12 cellular contexts compared by ENCODE assay signal in the genomic region with DNA sequence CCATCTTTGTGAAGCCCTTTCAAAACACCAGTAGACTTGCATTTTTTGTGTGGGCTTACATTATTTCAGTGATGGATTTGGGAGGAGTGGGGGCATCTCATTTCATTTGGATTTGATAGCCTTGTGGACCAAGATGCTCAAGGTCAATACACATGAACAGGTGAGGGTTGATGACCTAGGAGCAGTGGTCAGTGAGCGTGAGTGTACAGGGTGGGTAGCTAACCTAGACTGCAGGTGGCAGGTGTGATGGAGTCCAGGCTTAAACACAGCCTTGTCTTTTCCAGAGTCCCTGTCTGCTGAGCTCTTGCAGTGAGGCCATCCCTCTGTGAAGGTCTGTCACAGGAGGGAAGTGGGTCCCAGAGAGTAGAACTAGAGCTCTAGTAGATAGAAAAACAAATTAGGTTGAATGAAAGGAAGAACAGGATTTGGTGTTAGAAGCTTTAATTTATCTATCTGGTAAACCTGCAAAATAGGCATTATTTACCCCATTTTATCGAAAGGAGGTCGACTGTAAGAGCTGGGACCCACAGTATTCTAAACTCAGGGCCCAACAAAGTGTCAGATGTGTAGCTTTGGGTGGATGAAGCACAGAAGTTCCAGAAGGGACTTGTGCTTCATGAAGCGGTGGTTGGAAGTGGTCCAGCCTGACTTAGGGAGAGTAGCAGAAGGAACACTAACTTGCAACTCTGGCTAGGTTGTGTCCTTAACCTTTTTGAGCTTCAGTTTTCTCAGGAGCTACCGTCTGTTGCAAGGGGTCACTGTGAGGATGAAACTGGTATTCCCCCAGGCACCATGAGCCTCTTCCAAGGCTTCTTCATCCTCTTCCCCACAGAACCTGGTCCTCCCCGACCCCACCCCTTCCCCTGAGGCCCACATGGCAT. TPM values are rescaled to one million over a fixed set of nuclear protein-coding genes. Genes with fewer than 3 reads are reported as not detected.
A peak's percentile ranks its signal among the peaks of the same experiment; 100 is the strongest.
DNase-seq lines count a peak whose midpoint lies in the region; ATAC-seq, FAIRE-seq and TF ChIP-seq lines count a peak whose summit lies in the region.
"Had no signal": no experiment of that assay in that cellular context is flagged by ENCODE, and none has a peak within 500 bp of the region (broad histone marks: within the 10 kb centered on the region; RNA-seq: fewer than 3 reads in every experiment).

No MANE protein-coding gene starts in this region.

- H3K23ac ChIP-seq in H1 (ENCODE audit: insufficient read length), result no peak overlapping the region

- H3K23me2 ChIP-seq in H1 (ENCODE audit: low read depth, low read length), result no peaks in the 10 kb centered on the region

- H3K9me3 Mint-ChIP-seq in activated naive CD4-positive, alpha-beta T cell treated with anti-CD3 and anti-CD28 coated beads, Interleukin-2, amount 50 U/mL, for 24 hours, result no peaks in the 10 kb centered on the region
- no peaks in the 10 kb centered on the region for H3K9me3 Mint-ChIP-seq in stimulated activated memory B cell treated with anti-CD40 and anti-IgM and Interleukin-4, amounts not matched to agents 10 μg/mL and 1 μg/mL and 100 μg/mL, for 72 hours

- no peaks in the 10 kb centered on the region for H3K79me1 ChIP-seq in H1 (ENCODE audit: low read depth, low read length)

- no peak overlapping the region for H2BK20ac ChIP-seq in H1 (ENCODE audit: low read length)

- H3K27me3 ChIP-seq in Panc1 (ENCODE audit: control insufficient read depth, insufficient read depth, low read length), result no peaks in the 10 kb centered on the region
- H3K27me3 ChIP-seq in H1 (replicated peaks in 1 of 4; ENCODE audit: control insufficient read depth in 3 of 4, extremely low read depth in 1 of 4, insufficient read depth in 3 of 4, low read length in 3 of 4), result no peaks in the 10 kb centered on the region
- H3K27me3 ChIP-seq in effector memory CD4-positive, alpha-beta T cell (replicated peaks; ENCODE audit: control insufficient read depth, insufficient read depth, low read length, poor library complexity, severe bottlenecking), result no peaks in the 10 kb centered on the region

- H2AK5ac ChIP-seq in H1 (ENCODE audit: low read depth, low read length), result no peak overlapping the region

- no peak overlapping the region for H3K27ac ChIP-seq in Panc1 (ENCODE audit: low read length)
- no peak overlapping the region for H3K27ac ChIP-seq in H1 (ENCODE audit: low read depth, low read length)
- no peak overlapping the region for H3K27ac ChIP-seq in effector memory CD4-positive, alpha-beta T cell (ENCODE audit: insufficient read depth, low read length, poor library complexity, severe bottlenecking)

- H2AFZ ChIP-seq in H1 (ENCODE audit: low read length), result no peak overlapping the region

- in situ Hi-C loops in Panc1 (cut with HindIII; ENCODE audit: low pct_unique_long_range_greater_than_20kb, low sequenced_read_pairs), result no loop called here

- ATAC-seq in Panc1, result peak; percentile 23; the same call in 1 of the 2 replicates
- ATAC-seq in stimulated activated memory B cell treated with anti-CD40 and anti-IgM and Interleukin-4, amounts not matched to agents 10 μg/mL and 1 μg/mL and 100 μg/mL, for 72 hours, result no peak
- ATAC-seq in HG03469 (IDR thresholded peaks at IDR 0.05; ENCODE audit: unreplicated experiment), result no peak

- H3K4me3 Mint-ChIP-seq in activated naive CD4-positive, alpha-beta T cell treated with anti-CD3 and anti-CD28 coated beads, Interleukin-2, amount 50 U/mL, for 24 hours, result no peak overlapping the region
- no peak overlapping the region for H3K4me3 Mint-ChIP-seq in stimulated activated memory B cell treated with anti-CD40 and anti-IgM and Interleukin-4, amounts not matched to agents 10 μg/mL and 1 μg/mL and 100 μg/mL, for 72 hours

- H3K36me3 ChIP-seq in Panc1 (ENCODE audit: control insufficient read depth, insufficient read depth, low read length) (peaks cover 8% of the 10 kb centered on the region; the same call in 1 of the 2 replicates), H1 (ENCODE audit: control insufficient read depth in 2 of 4, insufficient read depth in 4 of 4, low read length in 3 of 4) (peaks cover 22 to 46% (median 36%) of the 10 kb centered on the region in 4 experiments)
- peaks cover 48% of the 10 kb centered on the region for H3K36me3 ChIP-seq in effector memory CD4-positive, alpha-beta T cell (ENCODE audit: control insufficient read depth, insufficient read depth, low read length)

- no peak overlapping the region for H2BK15ac ChIP-seq in H1 (ENCODE audit: low read length)

- H3K4me1 ChIP-seq in Panc1 (ENCODE audit: control insufficient read depth, insufficient read depth, low read length) (no peaks in the 10 kb centered on the region), H1 (replicated peaks in 1 of 4; ENCODE audit: control insufficient read depth in 3 of 4, insufficient read depth in 4 of 4, low read length in 3 of 4) (no peaks in the 10 kb centered on the region; a peak in 1 of 7 replicates)
- no peaks in the 10 kb centered on the region for H3K4me1 ChIP-seq in effector memory CD4-positive, alpha-beta T cell (ENCODE audit: control insufficient read depth, insufficient read depth, low read length, poor library complexity, severe bottlenecking)

- no peak overlapping the region for H4K91ac ChIP-seq in H1 (replicated peaks; ENCODE audit: insufficient read length, low read length)

- H3K9me3 ChIP-seq in Panc1 (ENCODE audit: control insufficient read depth, insufficient read depth, low read depth, low read length), result no peaks in the 10 kb centered on the region
- H3K9me3 ChIP-seq in H1 (ENCODE audit: insufficient read depth in 2 of 2, low read depth in 1 of 2, low read length in 1 of 2), result no peaks in the 10 kb centered on the region
- no peaks in the 10 kb centered on the region for H3K9me3 ChIP-seq in effector memory CD4-positive, alpha-beta T cell (ENCODE audit: control insufficient read depth, low read length)

- no peak overlapping the region for H4K8ac ChIP-seq in H1 (ENCODE audit: extremely low read depth, insufficient read depth, low read length)

- H3K4me3 ChIP-seq in Panc1 (ENCODE audit: low read depth in 2 of 2, low read length in 2 of 2) (no peak overlapping the region), H1 (ENCODE audit: extremely low read depth in 1 of 4, insufficient read depth in 2 of 4, low read depth in 3 of 4, low read length in 4 of 4) (no peak overlapping the region)
- no peak overlapping the region for H3K4me3 ChIP-seq in effector memory CD4-positive, alpha-beta T cell (ENCODE audit: insufficient read depth, low read depth, low read length, poor library complexity, severe bottlenecking)

- peaks cover 4 to 10% of the 10 kb centered on the region in 2 experiments for H4K20me1 ChIP-seq in H1 (replicated peaks in 1 of 2; ENCODE audit: control insufficient read depth in 1 of 2, insufficient read depth in 2 of 2, low read length in 2 of 2)

- WGBS in H1 (ENCODE audit: extremely low coverage in 1 of 2, insufficient coverage in 1 of 2, insufficient read length in 1 of 2, insufficient replicate concordance in 2 of 2, low coverage in 1 of 2, low lambda C conversion rate in 2 of 2, missing lambda C conversion rate in 1 of 2), 2 experiments, result 92% methylated on average over 5 of the region's 6 CpGs; no CpG with 5 or more reads in 1 of the 2 experiments

- no peak overlapping the region for H3K14ac ChIP-seq in H1 (ENCODE audit: insufficient read length)

- TF ChIP-seq CTCF in Panc1 (IDR thresholded peaks at IDR 0.05), result no peak
- no peak for TF ChIP-seq CTCF in H1 (IDR thresholded peaks at IDR 0.05; ENCODE audit: control extremely low read depth in 1 of 3, insufficient read depth in 1 of 3, low read depth in 1 of 3, low read length in 3 of 3)

- POLR2A ChIA-PET in Panc1 (lab: Charles Lee) (interaction anchor here (0.6 kb wide), 1 partner anchor 170 kb away, joined by 7 read pairs; no protein-coding TSS in a partner anchor), H1 (lab: Charles Lee; ENCODE audit: partially characterized antibody) (interaction anchor here (0.8 to 6.8 kb wide), 17 partner anchors 10 to 393 kb away, joined by 3 to 80 read pairs (median 6); a partner anchor contains a TSS)

- CTCF ChIA-PET in Panc1 (lab: Charles Lee) (interaction anchor here (2.0 kb wide), 1 partner anchor 44 kb away, joined by 13 read pairs; no protein-coding TSS in a partner anchor), H1 (lab: Charles Lee; ENCODE audit: partially characterized antibody) (interaction anchor here (0.5 to 24.8 kb wide), 36 partner anchors 11 to 1551 kb away, joined by 3 to 509 read pairs (median 5); a partner anchor contains a TSS)

- H3K36me3 Mint-ChIP-seq in activated naive CD4-positive, alpha-beta T cell treated with anti-CD3 and anti-CD28 coated beads, Interleukin-2, amount 50 U/mL, for 24 hours, result peaks cover 7% of the 10 kb centered on the region
- peaks cover 34% of the 10 kb centered on the region for H3K36me3 Mint-ChIP-seq in stimulated activated memory B cell treated with anti-CD40 and anti-IgM and Interleukin-4, amounts not matched to agents 10 μg/mL and 1 μg/mL and 100 μg/mL, for 72 hours

- no peaks in the 10 kb centered on the region for H3K27me3 Mint-ChIP-seq in activated naive CD4-positive, alpha-beta T cell treated with anti-CD3 and anti-CD28 coated beads, Interleukin-2, amount 50 U/mL, for 24 hours
- H3K27me3 Mint-ChIP-seq in stimulated activated memory B cell treated with anti-CD40 and anti-IgM and Interleukin-4, amounts not matched to agents 10 μg/mL and 1 μg/mL and 100 μg/mL, for 72 hours, result no peaks in the 10 kb centered on the region

- no peak for TF ChIP-seq RAD21 in H1 (IDR thresholded peaks at IDR 0.05 in 1 of 2, conservative IDR thresholded peaks at IDR 0.05 in 1 of 2; ENCODE audit: low read depth in 2 of 2, low read length in 2 of 2)

- H3K4me2 ChIP-seq in H1 (ENCODE audit: insufficient read depth in 1 of 2, low read depth in 2 of 2, low read length in 2 of 2), result no peak overlapping the region

- no peak overlapping the region for H3K4ac ChIP-seq in H1 (replicated peaks; ENCODE audit: insufficient read length, low read depth, low read length)

- no peak overlapping the region for H4K5ac ChIP-seq in H1 (ENCODE audit: insufficient read length, low read depth, low read length)

- H2BK12ac ChIP-seq in H1 (ENCODE audit: low read depth, low read length), result no peak overlapping the region

- intact Hi-C loops in Panc1 (cut with micrococcal nuclease; ENCODE audit: unreplicated experiment), result loop anchor here (2.0 kb wide), 1 partner anchor 44 kb away; no protein-coding TSS in a partner anchor

- FAIRE-seq in H1 (lab: Jason Lieb, UNC) (no peak), RCC 7860 (lab: Jason Lieb, UNC) (no peak)

- no peak for TF ChIP-seq EP300 in H1 (IDR thresholded peaks at IDR 0.05; ENCODE audit: borderline replicate concordance in 1 of 2, low read depth in 2 of 2, low read length in 2 of 2)

- H3K27ac Mint-ChIP-seq in activated naive CD4-positive, alpha-beta T cell treated with anti-CD3 and anti-CD28 coated beads, Interleukin-2, amount 50 U/mL, for 24 hours, result peak overlapping the region; percentile 90
- peak overlapping the region; percentile 13 for H3K27ac Mint-ChIP-seq in stimulated activated memory B cell treated with anti-CD40 and anti-IgM and Interleukin-4, amounts not matched to agents 10 μg/mL and 1 μg/mL and 100 μg/mL, for 72 hours

- no peak overlapping the region for H3K9ac ChIP-seq in H1 (replicated peaks in 1 of 4; ENCODE audit: extremely low read depth in 1 of 4, low read depth in 3 of 4, low read length in 3 of 4)

- peaks cover 5% of the 10 kb centered on the region for H3K4me1 Mint-ChIP-seq in activated naive CD4-positive, alpha-beta T cell treated with anti-CD3 and anti-CD28 coated beads, Interleukin-2, amount 50 U/mL, for 24 hours
- H3K4me1 Mint-ChIP-seq in stimulated activated memory B cell treated with anti-CD40 and anti-IgM and Interleukin-4, amounts not matched to agents 10 μg/mL and 1 μg/mL and 100 μg/mL, for 72 hours, result peaks cover 51% of the 10 kb centered on the region

- H3K79me2 ChIP-seq in H1 (ENCODE audit: control insufficient read depth in 1 of 2, insufficient read depth in 2 of 2, low read length in 2 of 2), result no peaks in the 10 kb centered on the region

- no peak overlapping the region for H3K56ac ChIP-seq in H1 (replicated peaks; ENCODE audit: insufficient read length, low read depth, low read length)

- no peak overlapping the region for H2BK5ac ChIP-seq in H1 (ENCODE audit: low read depth, low read length)

- no peak overlapping the region for H3K18ac ChIP-seq in H1 (ENCODE audit: extremely low read depth, low read length)

- DNase-seq in activated naive CD4-positive, alpha-beta T cell treated with anti-CD3 and anti-CD28 coated beads, Interleukin-2, amount 50 U/mL, for 16 hours, result no peak
- DNase-seq in Panc1 (ENCODE audit: low read depth, low spot score) (no peak), H1 (ENCODE audit: low read depth in 1 of 2, low spot score in 2 of 2) (no peak), RCC 7860 (ENCODE audit: low spot score) (no peak)
- DNase-seq in effector memory CD4-positive, alpha-beta T cell, result no peak
- DNase-seq: NCI-H1436 treated with DMSO at 0.1 percent for 48 hours, NCI-H526 treated with DMSO at 0.1 percent for 48 hours had no signal

- no TSS peak for BruUV-seq in Panc1 (replicated peaks; lab: Mats Ljungman, UMichigan)

- no peak for TF ChIP-seq POLR2A in H1 (IDR thresholded peaks at IDR 0.05; ENCODE audit: control extremely low read depth in 1 of 2, low read depth in 2 of 2, low read length in 2 of 2)

- H2BK120ac ChIP-seq in H1 (replicated peaks; ENCODE audit: low read depth, low read length), result no peak overlapping the region

RNA-seq across cellular contexts. Expression of a gene that starts 18.2 kb away (rescaled TPM):
- 14.9 TPM for total RNA-seq in Panc1 (2021; ENCODE audit: unreplicated experiment)
- polyA plus RNA-seq in Panc1 (2012; ENCODE audit: insufficient read length), result 22.4 TPM
- total RNA-seq in H1 (2021; fragmentation: NEBNext Ultra II Directional; extraction: Animal tissue kit (Norgen Biotek cat#: 25700)), result 11.3 and 13.8 TPM in 2 replicates
- polyA plus RNA-seq in H1 (2011; rRNA removed), result 9.4 and 9.8 TPM in 2 replicates
- polyA plus RNA-seq in H1 (2011; cell fraction: cytosol; rRNA removed), result 13.9 TPM
- 45.2 TPM for polyA plus RNA-seq in H1 (2011; cell fraction: nucleus; rRNA removed)
- polyA plus RNA-seq in H1 (2012, experiment 1 of 2), result 9.3 to 19.0 TPM (median 15.0 TPM) in 4 replicates
- 5.9 TPM for polyA plus RNA-seq in H1 (2012, experiment 2 of 2)
- 6.5 TPM for polyA plus RNA-seq in H1 (2013, experiment 1 of 2)
- 5.4 TPM for polyA plus RNA-seq in H1 (2013, experiment 2 of 2)
- 21.4 and 21.5 TPM in 2 replicates for polyA minus RNA-seq in H1 (2011; rRNA and poly(A)+ RNA removed)
- polyA minus RNA-seq in H1 (2011; cell fraction: cytosol; rRNA and poly(A)+ RNA removed), result 7.9 TPM
- polyA minus RNA-seq in H1 (2011; cell fraction: nucleus; rRNA and poly(A)+ RNA removed), result 25.7 TPM

RNA-seq across cellular contexts. Expression of a gene that starts 23.1 kb away (rescaled TPM):
- total RNA-seq in Panc1 (2021; ENCODE audit: unreplicated experiment), result 68.8 TPM
- polyA plus RNA-seq in Panc1 (2012; ENCODE audit: insufficient read length), result 56.7 TPM
- 111 and 117 TPM in 2 replicates for total RNA-seq in H1 (2021; fragmentation: NEBNext Ultra II Directional; extraction: Animal tissue kit (Norgen Biotek cat#: 25700))
- polyA plus RNA-seq in H1 (2011; rRNA removed), result 96.5 and 120 TPM in 2 replicates
- polyA plus RNA-seq in H1 (2011; cell fraction: cytosol; rRNA removed), result 151 TPM
- polyA plus RNA-seq in H1 (2011; cell fraction: nucleus; rRNA removed), result 173 TPM
- polyA plus RNA-seq in H1 (2012, experiment 1 of 2), result 81.2 to 99.3 TPM (median 96.1 TPM) in 4 replicates
- 66.6 TPM for polyA plus RNA-seq in H1 (2012, experiment 2 of 2)
- 49.9 TPM for polyA plus RNA-seq in H1 (2013, experiment 1 of 2)
- polyA plus RNA-seq in H1 (2013, experiment 2 of 2), result 48.6 TPM
- 159 and 173 TPM in 2 replicates for polyA minus RNA-seq in H1 (2011; rRNA and poly(A)+ RNA removed)
- polyA minus RNA-seq in H1 (2011; cell fraction: cytosol; rRNA and poly(A)+ RNA removed), result 73.1 TPM
- polyA minus RNA-seq in H1 (2011; cell fraction: nucleus; rRNA and poly(A)+ RNA removed), result 68.7 TPM

RNA-seq across cellular contexts. Expression of a gene that starts 28.9 kb away (rescaled TPM):
- total RNA-seq in Panc1 (2021; ENCODE audit: unreplicated experiment), result not detected
- polyA plus RNA-seq in Panc1 (2012; ENCODE audit: insufficient read length), result 0.11 TPM
- total RNA-seq in H1 (2021; fragmentation: NEBNext Ultra II Directional; extraction: Animal tissue kit (Norgen Biotek cat#: 25700)), result not detected in 2 replicates
- polyA plus RNA-seq in H1 (2011; rRNA removed), result 0.03 and 0.08 TPM in 2 replicates
- 0.05 TPM for polyA plus RNA-seq in H1 (2011; cell fraction: cytosol; rRNA removed)
- polyA plus RNA-seq in H1 (2011; cell fraction: nucleus; rRNA removed), result 0.19 TPM
- 0.08 to 0.29 TPM (median 0.16 TPM) in 4 replicates for polyA plus RNA-seq in H1 (2012, experiment 1 of 2)
- not detected for polyA plus RNA-seq in H1 (2012, experiment 2 of 2)
- 0.02 TPM for polyA plus RNA-seq in H1 (2013, experiment 1 of 2)
- 0.04 TPM for polyA plus RNA-seq in H1 (2013, experiment 2 of 2)
- 0.05 and 0.13 TPM in 2 replicates for polyA minus RNA-seq in H1 (2011; rRNA and poly(A)+ RNA removed)
- not detected for polyA minus RNA-seq in H1 (2011; cell fraction: cytosol; rRNA and poly(A)+ RNA removed)
- 0.10 TPM for polyA minus RNA-seq in H1 (2011; cell fraction: nucleus; rRNA and poly(A)+ RNA removed)
- total RNA-seq: Right ventricle myocardium inferior had no signal
- polyA plus RNA-seq: keratinocyte had no signal

RNA-seq across cellular contexts. Expression of a gene that starts 50.5 kb away (rescaled TPM):
- 7.3 TPM for total RNA-seq in Panc1 (2021; ENCODE audit: unreplicated experiment)
- polyA plus RNA-seq in Panc1 (2012; ENCODE audit: insufficient read length), result 24.9 TPM
- 3.9 and 4.1 TPM in 2 replicates for total RNA-seq in H1 (2021; fragmentation: NEBNext Ultra II Directional; extraction: Animal tissue kit (Norgen Biotek cat#: 25700))
- polyA plus RNA-seq in H1 (2011; rRNA removed), result 2.1 and 2.8 TPM in 2 replicates
- polyA plus RNA-seq in H1 (2011; cell fraction: cytosol; rRNA removed), result 2.3 TPM
- 4.3 TPM for polyA plus RNA-seq in H1 (2011; cell fraction: nucleus; rRNA removed)
- 2.1 to 3.3 TPM (median 2.9 TPM) in 4 replicates for polyA plus RNA-seq in H1 (2012, experiment 1 of 2)
- 2.8 TPM for polyA plus RNA-seq in H1 (2012, experiment 2 of 2)
- 2.9 TPM for polyA plus RNA-seq in H1 (2013, experiment 1 of 2)
- polyA plus RNA-seq in H1 (2013, experiment 2 of 2), result 3.1 TPM
- polyA minus RNA-seq in H1 (2011; rRNA and poly(A)+ RNA removed), result 1.2 and 1.7 TPM in 2 replicates
- 4.0 TPM for polyA minus RNA-seq in H1 (2011; cell fraction: cytosol; rRNA and poly(A)+ RNA removed)
- 8.7 TPM for polyA minus RNA-seq in H1 (2011; cell fraction: nucleus; rRNA and poly(A)+ RNA removed)
